In genomic region chr3:25009665-25010064, GRCh38 we compare ENCODE assay signal across 22 cellular contexts.
"Had no signal": no experiment of that assay in that cellular context is flagged by ENCODE, and none has a peak within 500 bp of the region (broad histone marks: within the 10 kb centered on the region; RNA-seq: fewer than 3 reads in every experiment).

No MANE protein-coding gene starts in this region.

- DNase-seq: activated CD4-positive, alpha-beta T cell treated with anti-CD3 and anti-CD28 coated beads, Interleukin-2, amount 50 U/mL, for 1 hour; activated CD8-positive, alpha-beta T cell treated with anti-CD3 and anti-CD28 coated beads for 36 hours; activated gamma-delta T cell treated with Interleukin-2 at 50 U/mL for 16 hours; activated naive CD4-positive, alpha-beta T cell treated with anti-CD3 and anti-CD28 coated beads, Interleukin-2, amount 50 U/mL, for 16 hours; activated T-cell treated with anti-CD3 and anti-CD28 coated beads, Interleukin-2, amount 50 U/mL, for 4 hours; anterior cingulate cortex; dermis blood vessel endothelial cell; effector CD4-positive, alpha-beta T cell; foreskin keratinocyte; left ventricle myocardium inferior; mammary epithelial cell; naive B cell; nucleus accumbens; pancreas; right cardiac atrium; stimulated activated CD4-positive, alpha-beta T cell treated with anti-CD3 and anti-CD28 coated beads, Interleukin-2, amount 100 ng/mL, for 48 hours; stimulated activated naive CD4-positive, alpha-beta T cell treated with Interleukin-2 at 50 U/mL for 16 hours; T-helper 2 cell had no signal

- H3K36me3 ChIP-seq: esophagus muscularis mucosa, left ventricle myocardium inferior, pancreas, tibial nerve had no signal

- H3K4me3 ChIP-seq: esophagus muscularis mucosa, left ventricle myocardium inferior, pancreas, tibial nerve had no signal

- H3K27me3 Mint-ChIP-seq: activated CD8-positive, alpha-beta T cell treated with anti-CD3 and anti-CD28 coated beads for 36 hours; activated T-helper 17 cell treated with anti-CD3 and anti-CD28 coated beads, Interleukin-2, amount 50 U/mL, for 72 hours; naive B cell had no signal

- H3K4me1 Mint-ChIP-seq: activated T-helper 17 cell treated with anti-CD3 and anti-CD28 coated beads, Interleukin-2, amount 50 U/mL, for 72 hours; naive B cell had no signal

- H3K27ac ChIP-seq: foreskin keratinocyte, left ventricle myocardium inferior, pancreas, tibial nerve had no signal

- H3K9me3 ChIP-seq: esophagus muscularis mucosa, left ventricle myocardium inferior, pancreas, tibial nerve had no signal

- H3K27ac Mint-ChIP-seq: activated CD8-positive, alpha-beta T cell treated with anti-CD3 and anti-CD28 coated beads for 36 hours; activated T-helper 17 cell treated with anti-CD3 and anti-CD28 coated beads, Interleukin-2, amount 50 U/mL, for 72 hours; naive B cell; WTC11 had no signal

- ATAC-seq: activated CD8-positive, alpha-beta T cell treated with anti-CD3 and anti-CD28 coated beads for 36 hours; activated T-cell treated with anti-CD3 and anti-CD28 coated beads, Interleukin-2, amount 50 U/mL, for 4 hours; activated T-helper 17 cell treated with anti-CD3 and anti-CD28 coated beads, Interleukin-2, amount 50 U/mL, for 72 hours; foreskin keratinocyte; pancreas; WTC11 had no signal

- H3K36me3 Mint-ChIP-seq: naive B cell, WTC11 had no signal

- H3K27me3 ChIP-seq: esophagus muscularis mucosa, foreskin keratinocyte, pancreas, tibial nerve had no signal

- H3K4me1 ChIP-seq: foreskin keratinocyte had no signal

- H3K9me3 Mint-ChIP-seq: activated CD8-positive, alpha-beta T cell treated with anti-CD3 and anti-CD28 coated beads for 36 hours; activated T-cell treated with anti-CD3 and anti-CD28 coated beads, Interleukin-2, amount 50 U/mL, for 4 hours had no signal

- H3K4me3 Mint-ChIP-seq: activated CD8-positive, alpha-beta T cell treated with anti-CD3 and anti-CD28 coated beads for 36 hours; activated T-cell treated with anti-CD3 and anti-CD28 coated beads, Interleukin-2, amount 50 U/mL, for 4 hours; activated T-helper 17 cell treated with anti-CD3 and anti-CD28 coated beads, Interleukin-2, amount 50 U/mL, for 72 hours; naive B cell; WTC11 had no signal
